In genomic region chr20:13501500-13501899, GRCh38 we compare ENCODE assay signal across 28 cellular contexts.
"Had no signal": no experiment of that assay in that cellular context is flagged by ENCODE, and none has a peak within 500 bp of the region (broad histone marks: within the 10 kb centered on the region; RNA-seq: fewer than 3 reads in every experiment).

No MANE protein-coding gene starts in this region.

- H3K27ac ChIP-seq: neural progenitor cell, ovary, parathyroid adenoma, psoas muscle, right lobe of liver, sigmoid colon, spleen, suprapubic skin, testis, tibial artery, transverse colon, upper lobe of right lung, uterus had no signal

- DNase-seq: natural killer cell; occipital lobe; ovary; posterior cingulate gyrus; psoas muscle; right cardiac atrium; right lobe of liver; sigmoid colon; spleen; stimulated activated CD4-positive, alpha-beta T cell treated with anti-CD3 and anti-CD28 coated beads, Interleukin-12 subunit alpha, Interleukin-12 subunit beta, amount 100 ng/mL, for 4 hours; stimulated activated CD4-positive, alpha-beta T cell treated with anti-CD3 and anti-CD28 coated beads, Interleukin-1b, Interleukin-23, amount 100 ng/mL, for 48 hours; stimulated activated CD4-positive, alpha-beta T cell treated with anti-CD3 and anti-CD28 coated beads, Interleukin-4, amount 100 ng/mL, for 1 hour; stimulated activated CD4-positive, alpha-beta T cell treated with anti-CD3 and anti-CD28 coated beads, Interleukin-4, amount 100 ng/mL, for 4 hours; stimulated activated CD8-positive, alpha-beta memory T cell treated with anti-CD3 and anti-CD28 coated beads, Interleukin-4, amount 100 ng/mL, for 48 hours; stimulated activated naive CD4-positive, alpha-beta T cell; stimulated activated naive CD8-positive, alpha-beta T cell treated with anti-CD3 and anti-CD28 coated beads, Interleukin-15, amount 100 ng/mL, for 72 hours; stimulated activated naive CD8-positive, alpha-beta T cell treated with anti-CD3 and anti-CD28 coated beads, Interleukin-15, Interleukin-2, amounts not matched to agents 100 U/mL and 50 U/mL, for 24 hours; substantia nigra; testis; tibial artery; transverse colon; upper lobe of right lung; uterus had no signal

- H3K9me3 ChIP-seq: ovary, testis had no signal

- H3K27me3 ChIP-seq: neural progenitor cell, ovary, right lobe of liver, sigmoid colon, spleen, suprapubic skin, testis, tibial artery, transverse colon, upper lobe of right lung, uterus had no signal

- H3K4me2 ChIP-seq: neural progenitor cell, smooth muscle cell had no signal

- H2AFZ ChIP-seq: neural progenitor cell, parathyroid adenoma had no signal

- ATAC-seq: natural killer cell; psoas muscle; right cardiac atrium; right lobe of liver; stimulated activated memory B cell treated with anti-CD40 and anti-IgM and Interleukin-4, amounts not matched to agents 10 μg/mL and 1 μg/mL and 100 μg/mL, for 72 hours; stimulated activated naive CD8-positive, alpha-beta T cell treated with anti-CD3 and anti-CD28 coated beads, Interleukin-15, amount 100 ng/mL, for 72 hours; stimulated activated naive CD8-positive, alpha-beta T cell treated with anti-CD3 and anti-CD28 coated beads, Interleukin-15, Interleukin-2, amounts not matched to agents 100 U/mL and 50 U/mL, for 24 hours; upper lobe of right lung had no signal

- H3K36me3 ChIP-seq: ovary, right lobe of liver, suprapubic skin, upper lobe of right lung, uterus had no signal

- H3K9ac ChIP-seq: neural progenitor cell, parathyroid adenoma had no signal

- H3K4me1 ChIP-seq: neural progenitor cell, parathyroid adenoma, psoas muscle, right lobe of liver, spleen, suprapubic skin, testis, upper lobe of right lung, uterus had no signal

- H3K4me3 ChIP-seq: neural progenitor cell, ovary, psoas muscle, right lobe of liver, sigmoid colon, smooth muscle cell, spleen, suprapubic skin, testis, tibial artery, transverse colon, upper lobe of right lung, uterus had no signal
